8 cellular contexts compared by ENCODE assay signal in the genomic region with DNA sequence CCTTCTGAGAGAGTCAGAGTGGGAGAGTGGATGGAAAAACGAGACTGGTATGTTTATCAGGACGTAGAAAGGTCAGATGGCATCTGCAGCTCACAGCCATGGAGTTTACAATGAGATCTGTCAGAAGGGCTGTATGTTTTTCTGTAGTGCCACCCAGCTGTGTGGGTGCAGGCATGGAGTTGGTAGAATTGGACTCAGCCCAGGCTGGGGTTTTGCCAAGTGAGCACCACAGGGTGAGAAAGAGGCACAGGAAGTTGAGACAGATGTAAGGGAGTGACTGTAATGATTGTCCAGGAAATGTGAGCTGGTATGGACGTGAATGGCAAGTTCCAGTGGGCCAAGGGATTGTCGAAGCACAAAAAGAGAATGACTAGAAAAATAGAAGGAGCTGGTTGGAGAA. TPM values are rescaled to one million over a fixed set of nuclear protein-coding genes. Genes with fewer than 3 reads are reported as not detected.
DNase-seq lines count a peak whose midpoint lies in the region; ATAC-seq, FAIRE-seq and TF ChIP-seq lines count a peak whose summit lies in the region.
"Had no signal": no experiment of that assay in that cellular context is flagged by ENCODE, and none has a peak within 500 bp of the region (broad histone marks: within the 10 kb centered on the region; RNA-seq: fewer than 3 reads in every experiment).

No MANE protein-coding gene starts in this region.

- H3K27me3 ChIP-seq in dorsolateral prefrontal cortex (no peaks in the 10 kb centered on the region), pancreas (no peaks in the 10 kb centered on the region)

- H3K27ac Mint-ChIP-seq in T-helper 2 cell treated with Interferon-gamma antibody and Interleukin-4, amounts not matched to agents 5 μg/mL and 100 μg/mL, for 36 hours: peak overlapping the region; percentile 58

- no peak overlapping the region for H3K4me3 ChIP-seq in Jurkat, Clone E6-1 (ENCODE audit: low read length)
- peak overlapping the region in 5 of 59 donors; percentile 2 to 22 (median 13) for H3K4me3 ChIP-seq in dorsolateral prefrontal cortex
- no peak overlapping the region for H3K4me3 ChIP-seq in pancreas

- peak in 55 of 56 donors; percentile 8 to 85 (median 60) for TF ChIP-seq CTCF in dorsolateral prefrontal cortex (IDR thresholded peaks at IDR 0.05 in 54 of 56, conservative IDR thresholded peaks at IDR 0.05 in 2 of 56; ENCODE audit: low read depth in 1 of 56, partially characterized antibody in 56 of 56)
- no peak for TF ChIP-seq CTCF in pancreas (IDR thresholded peaks at IDR 0.05)

- H3K4me3 Mint-ChIP-seq in T-helper 2 cell treated with Interferon-gamma antibody and Interleukin-4, amounts not matched to agents 5 μg/mL and 100 μg/mL, for 36 hours: no peak overlapping the region

- WGBS in pancreas, 2 donors: 41 to 54% methylated on average over 4 of the region's 4 CpGs

- peaks cover 4% of the 10 kb centered on the region for H3K27me3 Mint-ChIP-seq in T-helper 2 cell treated with Interferon-gamma antibody and Interleukin-4, amounts not matched to agents 5 μg/mL and 100 μg/mL, for 36 hours (ENCODE audit: low read depth)

- FAIRE-seq in pancreas (lab: Jason Lieb, UNC): no peak

- H3K27ac ChIP-seq in dorsolateral prefrontal cortex: peak overlapping the region in 58 of 59 donors; percentile 27 to 93 (median 86)
- H3K27ac ChIP-seq in pancreas: no peak overlapping the region
- H3K27ac ChIP-seq: KMS-11 had no signal

- peaks cover 39% of the 10 kb centered on the region for H3K4me1 Mint-ChIP-seq in T-helper 2 cell treated with Interferon-gamma antibody and Interleukin-4, amounts not matched to agents 5 μg/mL and 100 μg/mL, for 36 hours (ENCODE audit: low read depth)

- intact Hi-C loops in dorsolateral prefrontal cortex (cut with DNase I): loop anchor here (5.0 to 10.0 kb wide), 2 partner anchors 127 to 130 kb away; no protein-coding TSS in a partner anchor
- intact Hi-C loops in pancreas (cut with DNase I): no loop called here

- H3K4me1 ChIP-seq in pancreas: no peaks in the 10 kb centered on the region

- no peaks in the 10 kb centered on the region for H3K36me3 ChIP-seq in pancreas

- peak; percentile 44 for DNase-seq in Jurkat, Clone E6-1 (ENCODE audit: low read depth, low spot score)
- DNase-seq in T-helper 2 cell treated with Interferon-gamma antibody and Interleukin-4, amounts not matched to agents 5 μg/mL and 100 μg/mL, for 36 hours (ENCODE audit: low spot score): peak; percentile 55
- peak in 9 of 10 donors; percentile 73 to 95 (median 87) for DNase-seq in dorsolateral prefrontal cortex
- peak in 1 of 6 donors; percentile 51 for DNase-seq in pancreas
- no peak for DNase-seq in NCI-H1105 treated with DMSO at 0.1 percent for 48 hours (lab: John Stamatoyannopoulos, UW)

- ATAC-seq in pancreas (peak in 3 of 4 donors; percentile 55 to 77 (median 65)), HG03439 (IDR thresholded peaks at IDR 0.05; ENCODE audit: unreplicated experiment) (no peak), HG03280 (IDR thresholded peaks at IDR 0.05; ENCODE audit: unreplicated experiment) (no peak)

- no peaks in the 10 kb centered on the region for H3K9me3 Mint-ChIP-seq in T-helper 2 cell treated with Interferon-gamma antibody and Interleukin-4, amounts not matched to agents 5 μg/mL and 100 μg/mL, for 36 hours

- no peaks in the 10 kb centered on the region for H3K9me3 ChIP-seq in pancreas

- no peaks in the 10 kb centered on the region for H3K36me3 Mint-ChIP-seq in T-helper 2 cell treated with Interferon-gamma antibody and Interleukin-4, amounts not matched to agents 5 μg/mL and 100 μg/mL, for 36 hours (ENCODE audit: low read depth)

RNA-seq across cellular contexts. Expression of a gene that starts 9.1 kb away (rescaled TPM):
- polyA plus RNA-seq in Jurkat, Clone E6-1 (2012; ENCODE audit: insufficient read depth, insufficient read length): 56.8 TPM
- total RNA-seq in dorsolateral prefrontal cortex (100 to 1,000 TPM in 70 of 120 experiments, 10 to 100 TPM in 50; 67.5 to 174 (median 103) TPM), pancreas (10 to 100 TPM; 29.1 to 73.8 (median 38.4) TPM)
- 10 to 100 TPM; 57.6 to 63.1 TPM for polyA plus RNA-seq in pancreas

RNA-seq across cellular contexts. Expression of a gene that starts 9.6 kb away (rescaled TPM):
- 1.6 TPM for polyA plus RNA-seq in Jurkat, Clone E6-1 (2012; ENCODE audit: insufficient read depth, insufficient read length)
- total RNA-seq in dorsolateral prefrontal cortex (100 to 1,000 TPM in 114 of 120 experiments, 10 to 100 TPM in 6; 83.0 to 177 (median 133) TPM), pancreas (under 1 TPM; 0.05 to 0.25 (median 0.15) TPM)
- polyA plus RNA-seq in pancreas: under 1 TPM; 0.08 to 0.09 TPM

RNA-seq across cellular contexts. Expression of a gene that starts 36.6 kb away (rescaled TPM):
- 0.98 TPM for polyA plus RNA-seq in Jurkat, Clone E6-1 (2012; ENCODE audit: insufficient read depth, insufficient read length)
- total RNA-seq in dorsolateral prefrontal cortex (1 to 10 TPM in 16 of 120 experiments, under 1 TPM in 70, not detected in 34; 0.17 to 2.5 (median 0.62) TPM), pancreas (1 to 10 TPM; 5.3 to 9.0 (median 7.3) TPM)
- 10 to 100 TPM; 11.1 to 14.2 TPM for polyA plus RNA-seq in pancreas

RNA-seq across cellular contexts. Expression of a gene that starts 56.2 kb away (rescaled TPM):
- polyA plus RNA-seq in Jurkat, Clone E6-1 (2012; ENCODE audit: insufficient read depth, insufficient read length): not detected
- total RNA-seq in dorsolateral prefrontal cortex (under 1 TPM in 20 of 120 experiments, not detected in 100; 0.10 to 0.43 (median 0.18) TPM), pancreas (under 1 TPM in 1 of 6 donors, not detected in 5; 0.06 TPM)
- under 1 TPM in 1 of 2 donors, not detected in 1; 0.05 TPM for polyA plus RNA-seq in pancreas

Comparison
In these comparisons a context has a peak if more than half of its experiments do, and no peak if none do; other contexts are left out.
1. H3K27ac ChIP-seq: peak in dorsolateral prefrontal cortex (58 of 59); none in pancreas (0 of 4).
2. CTCF ChIP-seq: peak in dorsolateral prefrontal cortex (55 of 56); none in pancreas (0 of 4).
3. ATAC-seq: peak in pancreas (3 of 4); none in HG03439 (single experiment) and HG03280 (single experiment).
4. RNA of a gene that starts 9.6 kb away (total RNA-seq): 83.0 to 177 TPM in dorsolateral prefrontal cortex; 0.05 to 0.25 TPM in pancreas; every median in the first group is over 10 times any median in the second.
5. intact Hi-C loops: an anchor here in dorsolateral prefrontal cortex (5.0 to 10.0 kb wide); none called in pancreas.